ENCODE assay signal across 15 cellular contexts in the genomic region with DNA sequence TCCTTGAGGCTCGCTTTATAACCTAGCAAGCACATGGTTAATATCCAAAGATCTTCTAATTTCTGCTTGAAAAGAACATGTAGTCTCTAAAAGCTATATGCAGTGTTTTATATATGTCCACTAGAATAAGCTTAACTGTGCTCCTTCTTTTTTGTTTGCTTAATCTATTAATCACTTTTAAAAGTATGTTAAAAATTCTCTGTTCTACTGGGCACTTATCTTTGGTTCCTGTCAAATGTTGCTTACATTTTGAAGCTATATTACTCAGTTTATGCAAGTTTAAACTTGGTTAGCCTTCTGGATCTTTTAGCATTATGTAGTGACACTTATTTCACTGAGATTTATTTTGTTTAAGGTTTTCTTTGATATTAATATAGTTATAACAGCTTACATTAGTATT. TPM values are rescaled to one million over a fixed set of nuclear protein-coding genes. Genes with fewer than 3 reads are reported as not detected.
A peak's percentile ranks its signal among the peaks of the same experiment; 100 is the strongest.
DNase-seq lines count a peak whose midpoint lies in the region; FAIRE-seq and TF ChIP-seq lines count a peak whose summit lies in the region.
"Had no signal": no experiment of that assay in that cellular context is flagged by ENCODE, and none has a peak within 500 bp of the region (broad histone marks: within the 10 kb centered on the region; RNA-seq: fewer than 3 reads in every experiment).

No MANE protein-coding gene starts in this region.

- TF ChIP-seq CTCF in RWPE1 (conservative IDR thresholded peaks at IDR 0.05; ENCODE audit: low read depth) (no peak), bronchial epithelial cell (IDR thresholded peaks at IDR 0.05; ENCODE audit: insufficient read depth, low read length, severe bottlenecking) (no peak), fibroblast of villous mesenchyme (IDR thresholded peaks at IDR 0.05; ENCODE audit: insufficient read depth, low read depth, low read length) (no peak)

- DNase-seq in RWPE1 (ENCODE audit: low spot score) (no peak), bronchial epithelial cell (ENCODE audit: low read depth) (peak; percentile 76), fibroblast of villous mesenchyme (ENCODE audit: low read depth) (peak; percentile 33), superior temporal gyrus (ENCODE audit: extremely low spot score) (no peak), COLO668 (lab: John Stamatoyannopoulos, UW; ENCODE audit: unreplicated experiment) (no peak)
- no peak for DNase-seq in stimulated activated naive CD4-positive, alpha-beta T cell (lab: John Stamatoyannopoulos, UW)
- DNase-seq: Caco-2; CD4-positive, CD25-positive, alpha-beta regulatory T cell; GM23248 had no signal

- peak overlapping the region; percentile 75 for H3K27ac ChIP-seq in RWPE1
- H3K27ac ChIP-seq: BLaER1 treated with 17β-estradiol and CSF1 and Interleukin-3, amounts not matched to agents 10 nM and 100 nM; GM23248 had no signal

- POLR2A ChIA-PET in RWPE1 (lab: Yijun Ruan, JAX; ENCODE audit: low non-redundant PET), result no interaction called here

- H3K27me3 ChIP-seq in bronchial epithelial cell (ENCODE audit: control insufficient read depth, insufficient read depth, low read length), result no peaks in the 10 kb centered on the region

- no peak for FAIRE-seq in bronchial epithelial cell (lab: Jason Lieb, UNC)
- FAIRE-seq: D721Med, G401.6, GM12891, GM19239 had no signal

- H3K36me3 ChIP-seq in bronchial epithelial cell (ENCODE audit: control insufficient read depth, insufficient read depth, low read length), result peaks cover 3% of the 10 kb centered on the region
- H3K36me3 ChIP-seq: BLaER1 treated with 17β-estradiol and CSF1 and Interleukin-3, amounts not matched to agents 10 nM and 100 nM; HAP-1 had no signal

- CTCF ChIA-PET in RWPE1 (lab: Yijun Ruan, JAX), result interaction anchor here (0.7 kb wide), 2 partner anchors 24 to 82 kb away, joined by 4 to 8 read pairs; no protein-coding TSS in a partner anchor

- no peak overlapping the region for H3K4me3 ChIP-seq in bronchial epithelial cell (ENCODE audit: low read depth, low read length)
- H3K4me3 ChIP-seq in fibroblast of villous mesenchyme (ENCODE audit: low read depth, low read length), result no peak overlapping the region
- H3K4me3 ChIP-seq: BLaER1 treated with 17β-estradiol and CSF1 and Interleukin-3, amounts not matched to agents 10 nM and 100 nM; GM23248; HAP-1 had no signal

RNA-seq across cellular contexts. Expression of gene MAOA, which starts 32.5 kb away (rescaled TPM):
- total RNA-seq in bronchial epithelial cell (126 and 137 TPM in 2 replicates), fibroblast of villous mesenchyme (2.6 and 7.8 TPM in 2 replicates)
- total RNA-seq: CD4-positive, CD25-positive, alpha-beta regulatory T cell; GM23248 had no signal

Comparison
In these comparisons a context has a peak if more than half of its experiments do, and no peak if none do; other contexts are left out.
1. DNase-seq: peak in bronchial epithelial cell (single experiment) and fibroblast of villous mesenchyme (single experiment); none in RWPE1 (single experiment), stimulated activated naive CD4-positive, alpha-beta T cell (0 of 6), superior temporal gyrus (single experiment) and COLO668 (single experiment).
2. RNA of gene MAOA, which starts 32.5 kb away (total RNA-seq): 126 to 137 TPM in bronchial epithelial cell; 2.6 to 7.8 TPM in fibroblast of villous mesenchyme; every median in the first group is over 10 times any median in the second.